15 cellular contexts compared by ENCODE assay signal in the genomic region with DNA sequence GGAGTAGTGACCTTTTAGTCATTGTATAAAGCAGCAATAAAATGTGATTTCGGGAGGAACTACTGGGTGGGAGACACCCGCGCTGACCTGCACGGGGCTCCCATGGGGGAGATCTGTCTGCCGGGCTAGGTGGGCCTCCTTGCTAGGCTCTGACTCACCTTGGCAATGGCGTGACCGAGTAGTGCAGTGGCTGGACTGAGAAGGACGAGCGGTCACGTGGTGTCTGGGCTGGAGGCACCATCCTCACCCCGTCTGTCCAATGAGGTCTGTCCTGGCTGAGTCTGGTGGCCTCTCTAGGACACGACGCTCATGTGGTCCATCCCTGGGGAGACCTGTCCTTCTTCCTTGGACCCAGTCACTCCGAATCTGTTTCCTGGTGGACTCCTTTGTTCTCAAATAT.
"Had no signal": no experiment of that assay in that cellular context is flagged by ENCODE, and none has a peak within 500 bp of the region (broad histone marks: within the 10 kb centered on the region; RNA-seq: fewer than 3 reads in every experiment).

No MANE protein-coding gene starts in this region.

- H3K27ac Mint-ChIP-seq: activated naive CD8-positive, alpha-beta T cell treated with anti-CD3 and anti-CD28 coated beads for 36 hours; activated T-helper 2 cell treated with anti-CD3 and anti-CD28 coated beads, Interferon-gamma antibody, Interleukin-2, Interleukin-4, amounts not matched to agents 10 μg/mL and 5 μg/mL and 100 μg/mL, durations not matched to agents 14 hours and 24 hours and 36 hours had no signal

- H3K4me3 ChIP-seq: upper lobe of left lung had no signal

- ATAC-seq: esophagus mucosa had no signal

- FAIRE-seq: endometrium had no signal

- H3K36me3 Mint-ChIP-seq: activated naive CD8-positive, alpha-beta T cell treated with anti-CD3 and anti-CD28 coated beads for 36 hours had no signal

- H3K9me3 ChIP-seq: upper lobe of left lung had no signal

- H3K4me1 Mint-ChIP-seq: neural crest cell had no signal

- H3K9me3 Mint-ChIP-seq: activated naive CD8-positive, alpha-beta T cell treated with anti-CD3 and anti-CD28 coated beads for 36 hours; activated T-helper 2 cell treated with anti-CD3 and anti-CD28 coated beads, Interferon-gamma antibody, Interleukin-2, Interleukin-4, amounts not matched to agents 10 μg/mL and 5 μg/mL and 100 μg/mL, durations not matched to agents 14 hours and 24 hours and 36 hours; neural crest cell had no signal

- H3K27ac ChIP-seq: upper lobe of left lung, VCaP had no signal

- H3K36me3 ChIP-seq: upper lobe of left lung had no signal

- DNase-seq: activated CD4-positive, alpha-beta T cell treated with anti-CD3 and anti-CD28 coated beads for 4 hours; activated CD8-positive, alpha-beta memory T cell treated with anti-CD3 and anti-CD28 coated beads for 24 hours; activated naive CD8-positive, alpha-beta T cell treated with anti-CD3 and anti-CD28 coated beads for 36 hours; activated T-cell treated with anti-CD3 and anti-CD28 coated beads for 4 hours; foreskin fibroblast; glutamatergic neuron; mammary epithelial cell; stimulated activated CD4-positive, alpha-beta T cell treated with anti-CD3 and anti-CD28 coated beads, Interleukin-4, amount 100 ng/mL, for 4 hours; substantia nigra had no signal

- H3K27me3 Mint-ChIP-seq: activated naive CD8-positive, alpha-beta T cell treated with anti-CD3 and anti-CD28 coated beads for 36 hours had no signal

- H3K4me3 Mint-ChIP-seq: activated naive CD8-positive, alpha-beta T cell treated with anti-CD3 and anti-CD28 coated beads for 36 hours; neural crest cell had no signal

- H3K27me3 ChIP-seq: upper lobe of left lung had no signal
